ENCODE assay signal across 8 cellular contexts in genomic region chr19:4233282-4233853, GRCh38. TPM values are rescaled to one million over a fixed set of nuclear protein-coding genes. Genes with fewer than 3 reads are reported as not detected.
DNase-seq lines count a peak whose midpoint lies in the region; FAIRE-seq and TF ChIP-seq lines count a peak whose summit lies in the region.

No MANE protein-coding gene starts in this region.

- FAIRE-seq in GM12891 (lab: Jason Lieb, UNC), result peak; percentile 52

- DNase-seq in GM12891 (ENCODE audit: insufficient read length, low spot score) (no peak), NOMO-1 treated with DMSO at 0.1 percent for 48 hours (lab: John Stamatoyannopoulos, UW; ENCODE audit: unreplicated experiment) (peak; percentile 25), activated T-cell treated with anti-CD3 and anti-CD28 coated beads for 24 hours (ENCODE audit: low read depth) (peak; percentile 48), foreskin fibroblast (peak in 1 of 2 donors; percentile 41), retina (peak; percentile 42), DMS114 treated with DMSO at 0.1 percent for 48 hours (lab: John Stamatoyannopoulos, UW; ENCODE audit: unreplicated experiment) (no peak), pons (ENCODE audit: low spot score) (no peak), T1000 (lab: John Stamatoyannopoulos, UW) (no peak)

- H3K4me3 ChIP-seq in foreskin fibroblast (ENCODE audit: low read depth in 1 of 2, low read length in 2 of 2), result no peak overlapping the region

- peak; percentile 67 for TF ChIP-seq CTCF in foreskin fibroblast (IDR thresholded peaks at IDR 0.05; ENCODE audit: low read depth, low read length)

- TF ChIP-seq POLR2A in GM12891 (IDR thresholded peaks at IDR 0.05; ENCODE audit: low read depth, low read length), result 0 out of 2 replicates have a peak, but pooled peaks have one; percentile 9

TF ChIP-seq in GM12891, 5 proteins besides CTCF, POLR2A, EP300 and RAD21:
- TF ChIP-seq PAX5 (IDR thresholded peaks at IDR 0.05; ENCODE audit: insufficient read depth, low read length, severe bottlenecking), result no peak
- peak; percentile 48; the same call in 1 of the 2 replicates for TF ChIP-seq POU2F2 (IDR thresholded peaks at IDR 0.05; ENCODE audit: low read depth, low read length)
- TF ChIP-seq POLR2AphosphoS5 (IDR thresholded peaks at IDR 0.05; ENCODE audit: low read depth, low read length), result 0 out of 2 replicates have a peak, but pooled peaks have one; percentile 18
- TF ChIP-seq SPI1 (IDR thresholded peaks at IDR 0.05; ENCODE audit: low read depth, low read length), result no peak
- no peak for TF ChIP-seq TAF1 (IDR thresholded peaks at IDR 0.05; ENCODE audit: low read depth, low read length)

RNA-seq across cellular contexts. Expression of gene EBI3, which starts 4.0 kb away (rescaled TPM):
- polyA plus RNA-seq in GM12891 (2012; ENCODE audit: low read depth, missing spikeins), result 272 TPM

RNA-seq across cellular contexts. Expression of gene YJU2, which starts 13.5 kb away (rescaled TPM):
- 27.5 TPM for polyA plus RNA-seq in GM12891 (2012; ENCODE audit: low read depth, missing spikeins)

RNA-seq across cellular contexts. Expression of gene SHD, which starts 45.7 kb away (rescaled TPM):
- not detected for polyA plus RNA-seq in GM12891 (2012; ENCODE audit: low read depth, missing spikeins)

RNA-seq across cellular contexts. Expression of gene ANKRD24, which starts 50.9 kb away (rescaled TPM):
- polyA plus RNA-seq in GM12891 (2012; ENCODE audit: low read depth, missing spikeins), result 1.2 TPM

RNA-seq across cellular contexts. Expression of gene SIRT6, which starts 51.0 kb away (rescaled TPM):
- polyA plus RNA-seq in GM12891 (2012; ENCODE audit: low read depth, missing spikeins), result 23.2 TPM

Comparison
In these comparisons a context has a peak if more than half of its experiments do, and no peak if none do; other contexts are left out.
1. DNase-seq: peak in NOMO-1 treated with DMSO at 0.1 percent for 48 hours (single experiment), activated T-cell treated with anti-CD3 and anti-CD28 coated beads for 24 hours (single experiment) and retina (single experiment); none in GM12891 (single experiment), DMS114 treated with DMSO at 0.1 percent for 48 hours (single experiment), pons (single experiment) and T1000 (single experiment).